1 cellular context compared by ENCODE assay signal in the genomic region with DNA sequence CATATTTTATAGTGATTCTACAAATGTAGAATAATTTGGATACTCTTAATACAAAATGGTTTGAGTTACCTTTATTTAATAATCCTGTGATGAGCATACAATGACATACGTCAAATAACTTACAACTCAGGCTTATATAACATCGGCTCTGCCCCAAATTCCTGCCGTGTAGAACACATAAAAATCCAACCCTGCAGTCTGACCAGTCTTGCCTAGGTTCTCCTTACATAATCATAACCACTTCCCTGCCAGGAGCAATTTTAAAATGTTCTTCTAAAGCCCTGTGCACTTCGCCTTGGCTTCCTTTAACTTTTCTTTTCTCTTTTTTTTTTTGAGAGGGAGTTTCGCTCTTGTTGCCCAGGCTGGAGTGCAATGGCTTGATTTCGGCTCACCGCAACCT.
TF ChIP-seq lines count a peak whose summit lies in the region.

No MANE protein-coding gene starts in this region.

TF ChIP-seq in A549, 52 proteins besides CTCF, POLR2A, EP300 and RAD21 (continued from another document):
- TF ChIP-seq MAZ (IDR thresholded peaks at IDR 0.05; ENCODE audit: borderline replicate concordance, low read depth, low read length) (no peak), EHMT2 (IDR thresholded peaks at IDR 0.05; ENCODE audit: low read depth) (no peak), ELK1 (IDR thresholded peaks at IDR 0.05; ENCODE audit: low read depth, low read length) (no peak), ZSCAN20 (CRISPR knock-in tag; IDR thresholded peaks at IDR 0.05) (no peak), NFE2L2 (conservative IDR thresholded peaks at IDR 0.05; ENCODE audit: low read length) (no peak), SREBF2 (IDR thresholded peaks at IDR 0.05) (no peak), TP53 (CRISPR knock-in tag; IDR thresholded peaks at IDR 0.05) (no peak), CHD2 (IDR thresholded peaks at IDR 0.05; ENCODE audit: low read length, partially characterized antibody) (no peak), ZC3H11A (IDR thresholded peaks at IDR 0.05) (no peak), KDM1A (IDR thresholded peaks at IDR 0.05; ENCODE audit: low read depth) (no peak), POLR2AphosphoS2 (conservative IDR thresholded peaks at IDR 0.05; ENCODE audit: low read length) (no peak), RNF2 (IDR thresholded peaks at IDR 0.05; ENCODE audit: borderline replicate concordance, low read depth) (no peak), PHF8 (IDR thresholded peaks at IDR 0.05; ENCODE audit: borderline replicate concordance, low read depth) (no peak), NPAS2 (CRISPR knock-in tag; IDR thresholded peaks at IDR 0.05; ENCODE audit: borderline replicate concordance) (no peak), NR3C1 (IDR thresholded peaks at IDR 0.05) (no peak), HOXB13 (CRISPR knock-in tag; IDR thresholded peaks at IDR 0.05; ENCODE audit: low read depth) (no peak)
- TF ChIP-seq, protein P1, sequence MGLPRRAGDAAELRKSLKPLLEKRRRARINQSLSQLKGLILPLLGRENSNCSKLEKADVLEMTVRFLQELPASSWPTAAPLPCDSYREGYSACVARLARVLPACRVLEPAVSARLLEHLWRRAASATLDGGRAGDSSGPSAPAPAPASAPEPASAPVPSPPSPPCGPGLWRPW (IDR thresholded peaks at IDR 0.05): no peak
- TF ChIP-seq, protein P2, sequence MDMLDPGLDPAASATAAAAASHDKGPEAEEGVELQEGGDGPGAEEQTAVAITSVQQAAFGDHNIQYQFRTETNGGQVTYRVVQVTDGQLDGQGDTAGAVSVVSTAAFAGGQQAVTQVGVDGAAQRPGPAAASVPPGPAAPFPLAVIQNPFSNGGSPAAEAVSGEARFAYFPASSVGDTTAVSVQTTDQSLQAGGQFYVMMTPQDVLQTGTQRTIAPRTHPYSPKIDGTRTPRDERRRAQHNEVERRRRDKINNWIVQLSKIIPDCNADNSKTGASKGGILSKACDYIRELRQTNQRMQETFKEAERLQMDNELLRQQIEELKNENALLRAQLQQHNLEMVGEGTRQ (IDR thresholded peaks at IDR 0.05): no peak
